ENCODE assay signal across 21 cellular contexts in the genomic region with DNA sequence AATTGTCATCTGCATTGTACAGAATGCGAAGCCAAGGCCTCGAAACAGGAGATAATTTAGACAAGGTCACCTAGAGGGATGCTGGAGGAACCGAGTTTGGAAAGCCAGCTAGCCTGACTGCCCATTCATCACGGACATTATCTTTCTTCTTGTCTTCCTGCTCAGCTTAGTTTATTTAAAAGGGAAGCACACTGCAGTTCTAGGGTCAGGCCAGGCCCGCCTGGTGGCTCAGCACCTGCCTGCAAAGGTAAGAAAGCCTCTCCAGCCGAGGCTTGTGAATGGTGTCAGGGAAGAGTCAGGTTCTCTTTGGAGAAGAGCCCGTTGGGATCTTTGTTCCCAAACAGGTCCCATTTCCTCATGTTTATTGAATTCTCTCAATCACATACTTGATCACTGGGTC.
DNase-seq lines count a peak whose midpoint lies in the region; ATAC-seq and TF ChIP-seq lines count a peak whose summit lies in the region.
"Had no signal": no experiment of that assay in that cellular context is flagged by ENCODE, and none has a peak within 500 bp of the region (broad histone marks: within the 10 kb centered on the region; RNA-seq: fewer than 3 reads in every experiment).

No MANE protein-coding gene starts in this region.

- H3K9me3 Mint-ChIP-seq in GM23338 (no peaks in the 10 kb centered on the region), WTC11 (peaks cover 8% of the 10 kb centered on the region)

- H3K36me3 ChIP-seq in GM23338 (ENCODE audit: insufficient read depth) (no peaks in the 10 kb centered on the region), stomach smooth muscle (ENCODE audit: control insufficient read depth in 2 of 2, insufficient read depth in 2 of 2, low read length in 2 of 2) (no peaks in the 10 kb centered on the region)
- H3K36me3 ChIP-seq: BLaER1 treated with 17β-estradiol and CSF1 and Interleukin-3, amounts not matched to agents 10 nM and 100 nM had no signal

- H3K4me3 Mint-ChIP-seq in GM23338, result no peak overlapping the region
- H3K4me3 Mint-ChIP-seq in WTC11, result no peak overlapping the region
- H3K4me3 Mint-ChIP-seq: CD8-positive, alpha-beta T cell had no signal

- peaks cover 5% of the 10 kb centered on the region; the same call in 1 of the 2 replicates for H3K4me1 ChIP-seq in GM23338 (ENCODE audit: insufficient read depth)
- H3K4me1 ChIP-seq in stomach smooth muscle (ENCODE audit: control insufficient read depth, insufficient read depth, low read length), result peaks cover 17% of the 10 kb centered on the region
- H3K4me1 ChIP-seq: BLaER1 treated with 17β-estradiol and CSF1 and Interleukin-3, amounts not matched to agents 10 nM and 100 nM had no signal

- peak overlapping the region; percentile 58; the same call in 1 of the 2 replicates for H2AFZ ChIP-seq in GM23338

- H3K27me3 ChIP-seq in GM23338 (ENCODE audit: insufficient read depth), result no peaks in the 10 kb centered on the region
- no peaks in the 10 kb centered on the region for H3K27me3 ChIP-seq in stomach smooth muscle (ENCODE audit: control insufficient read depth in 1 of 2, insufficient read depth in 2 of 2, low read length in 2 of 2)
- H3K27me3 ChIP-seq: BLaER1 treated with 17β-estradiol and CSF1 and Interleukin-3, amounts not matched to agents 10 nM and 100 nM had no signal

- no peak overlapping the region for H3K9ac ChIP-seq in stomach smooth muscle (ENCODE audit: low read length in 2 of 2)
- H3K9ac ChIP-seq: BLaER1 treated with 17β-estradiol and CSF1 and Interleukin-3, amounts not matched to agents 10 nM and 100 nM; GM23248 had no signal

- 0 out of 2 replicates have a peak, but pooled peaks cover 4% of the 10 kb centered on the region for H3K9me2 ChIP-seq in GM23338 (ENCODE audit: insufficient read depth)

- DNase-seq in GM23338 (ENCODE audit: low spot score), result no peak
- no peak for DNase-seq in WTC11 (ENCODE audit: low spot score)
- peak; percentile 20 for DNase-seq in iPS-NIHi7 (ENCODE audit: extremely low spot score)
- DNase-seq in activated effector memory CD4-positive, alpha-beta T cell treated with Interleukin-2 at 50 U/mL for 16 hours, result no peak
- DNase-seq in NCI-H82 treated with DMSO at 0.1 percent for 48 hours (lab: John Stamatoyannopoulos, UW; ENCODE audit: unreplicated experiment), result no peak
- no peak for DNase-seq in NCI-H2029 (lab: John Stamatoyannopoulos, UW)
- DNase-seq: Calu3; CD8-positive, alpha-beta T cell; GM23248; KG1; MV-4-11; NCI-H1694 treated with DMSO at 0.1 percent for 48 hours; NCI-H2227 treated with DMSO at 0.1 percent for 48 hours; NCI-H510A treated with DMSO at 0.1 percent for 48 hours; NCI-H774; RPMI8226; SHP77 treated with DMSO at 0.1 percent for 48 hours had no signal

- no peak for TF ChIP-seq CTCF in GM23338 (conservative IDR thresholded peaks at IDR 0.05; ENCODE audit: low read depth in 2 of 2)
- TF ChIP-seq CTCF in WTC11 (IDR thresholded peaks at IDR 0.05), result no peak

- no peaks in the 10 kb centered on the region for H3K79me2 ChIP-seq in GM23338 (replicated peaks; ENCODE audit: insufficient read depth)

- H3K27ac ChIP-seq in GM23338 (ENCODE audit: low read depth) (no peak overlapping the region), stomach smooth muscle (ENCODE audit: low read length) (peak overlapping the region; percentile 76)
- H3K27ac ChIP-seq: BLaER1 treated with 17β-estradiol and CSF1 and Interleukin-3, amounts not matched to agents 10 nM and 100 nM; GM23248 had no signal

- H3K9me3 ChIP-seq in stomach smooth muscle (ENCODE audit: control insufficient read depth in 2 of 2, low read length in 2 of 2), result no peaks in the 10 kb centered on the region
- H3K9me3 ChIP-seq: BLaER1 treated with 17β-estradiol and CSF1 and Interleukin-3, amounts not matched to agents 10 nM and 100 nM had no signal

- no peaks in the 10 kb centered on the region for H3K36me3 Mint-ChIP-seq in GM23338 (ENCODE audit: low read depth)
- H3K36me3 Mint-ChIP-seq in WTC11, result no peaks in the 10 kb centered on the region
- H3K36me3 Mint-ChIP-seq: CD8-positive, alpha-beta T cell had no signal

- H3F3A ChIP-seq in GM23338 (replicated peaks; ENCODE audit: low read depth), result no peaks in the 10 kb centered on the region

- peaks cover 6% of the 10 kb centered on the region for H3K27me3 Mint-ChIP-seq in GM23338 (ENCODE audit: insufficient read depth, low read depth, poor library complexity)
- H3K27me3 Mint-ChIP-seq in WTC11 (ENCODE audit: low read depth), result no peaks in the 10 kb centered on the region

- no peak overlapping the region for H3K4me2 ChIP-seq in GM23338
- H3K4me2 ChIP-seq: BLaER1 treated with 17β-estradiol and CSF1 and Interleukin-3, amounts not matched to agents 10 nM and 100 nM had no signal

- CTCF ChIA-PET in WTC11 (lab: Charles Lee), result no interaction called here

- H3K27ac Mint-ChIP-seq in GM23338 (no peak overlapping the region), WTC11 (no peak overlapping the region)
- H3K27ac Mint-ChIP-seq: CD8-positive, alpha-beta T cell had no signal

- no peaks in the 10 kb centered on the region for H4K20me1 ChIP-seq in GM23338 (replicated peaks; ENCODE audit: insufficient read depth)
- H4K20me1 ChIP-seq: BLaER1 treated with 17β-estradiol and CSF1 and Interleukin-3, amounts not matched to agents 10 nM and 100 nM had no signal

- ATAC-seq in GM23338 (peak; percentile 41; the same call in 1 of the 3 replicates), WTC11 (peak; percentile 34; the same call in 1 of the 2 replicates)
- ATAC-seq: CD8-positive, alpha-beta T cell; GM12878; HCT116 had no signal

- H3K4me3 ChIP-seq in GM23338, result no peak overlapping the region
- H3K4me3 ChIP-seq in stomach smooth muscle (ENCODE audit: low read length in 2 of 2), result no peak overlapping the region
- H3K4me3 ChIP-seq: BLaER1 treated with 17β-estradiol and CSF1 and Interleukin-3, amounts not matched to agents 10 nM and 100 nM; GM12878; GM23248 had no signal

- H3K4me1 Mint-ChIP-seq in GM23338 (peaks cover 12% of the 10 kb centered on the region), WTC11 (peaks cover 27% of the 10 kb centered on the region)

- POLR2A ChIA-PET in WTC11 (lab: Charles Lee), result interaction anchor here (0.5 kb wide), 1 partner anchor 171 kb away, joined by 5 read pairs; no protein-coding TSS in a partner anchor

TF ChIP-seq in GM23338, 12 proteins besides CTCF, POLR2A, EP300 and RAD21:
- TF ChIP-seq NANOG (IDR thresholded peaks at IDR 0.05; ENCODE audit: borderline replicate concordance), result no peak
TF ChIP-seq in GM23338: peak in this region for 0.

TF ChIP-seq in WTC11, 78 proteins besides CTCF, POLR2A, EP300 and RAD21:
- TF ChIP-seq FOXP1 (CRISPR knock-in tag; IDR thresholded peaks at IDR 0.05; ENCODE audit: borderline replicate concordance) (no peak), CREM (CRISPR knock-in tag; IDR thresholded peaks at IDR 0.05) (no peak)
- TF ChIP-seq, protein P1, sequence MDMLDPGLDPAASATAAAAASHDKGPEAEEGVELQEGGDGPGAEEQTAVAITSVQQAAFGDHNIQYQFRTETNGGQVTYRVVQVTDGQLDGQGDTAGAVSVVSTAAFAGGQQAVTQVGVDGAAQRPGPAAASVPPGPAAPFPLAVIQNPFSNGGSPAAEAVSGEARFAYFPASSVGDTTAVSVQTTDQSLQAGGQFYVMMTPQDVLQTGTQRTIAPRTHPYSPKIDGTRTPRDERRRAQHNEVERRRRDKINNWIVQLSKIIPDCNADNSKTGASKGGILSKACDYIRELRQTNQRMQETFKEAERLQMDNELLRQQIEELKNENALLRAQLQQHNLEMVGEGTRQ (CRISPR knock-in tag; IDR thresholded peaks at IDR 0.05), result no peak
